Comparison of ENCODE assay signal across 1 cellular context in the genomic region with DNA sequence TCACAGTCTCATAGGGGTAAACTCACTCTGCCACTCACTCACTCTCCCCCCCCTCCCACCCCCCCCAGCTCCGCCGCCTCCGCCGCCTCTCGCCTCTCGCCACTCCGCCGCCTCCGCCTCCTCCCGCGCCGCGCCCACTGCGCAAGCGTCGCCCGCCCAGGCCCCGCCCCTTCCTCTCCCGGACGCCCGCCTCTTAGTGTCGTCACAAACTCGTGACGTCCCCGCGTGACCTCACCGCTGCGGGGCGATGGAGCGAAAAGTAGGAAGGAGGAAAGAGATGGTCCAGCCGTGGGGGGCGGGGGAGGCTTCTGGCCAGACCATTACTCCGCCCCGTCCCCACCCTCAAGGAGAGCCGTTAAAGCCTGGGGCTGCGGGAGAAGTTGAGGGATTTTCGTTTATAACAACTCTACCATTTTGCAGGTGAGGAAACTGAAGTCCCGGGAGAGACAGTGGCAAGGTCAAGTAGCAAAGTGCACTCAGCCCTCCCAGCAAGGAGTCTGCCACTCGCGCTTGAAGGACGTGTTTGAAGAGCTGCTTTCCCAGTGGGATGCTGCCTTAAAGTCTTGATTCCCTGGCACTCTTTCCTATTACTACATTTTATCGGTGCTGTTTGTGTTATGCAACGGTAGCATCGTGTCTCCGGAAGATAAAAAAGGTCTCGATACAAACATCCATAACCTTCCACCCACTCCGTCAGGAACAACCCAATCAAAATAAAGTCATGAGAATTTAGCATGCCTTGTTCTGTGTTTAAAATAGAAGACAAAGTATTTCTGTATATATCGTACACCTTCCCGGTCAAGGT.
TF ChIP-seq lines count a peak whose summit lies in the region.

A gene (minus strand): TSS at position 29 of the 805 bp plus-strand sequence. CDS start 164 bp downstream, outside the sequence.

TF ChIP-seq in K562, 482 proteins besides CTCF, POLR2A, EP300 and RAD21 (continued from another document and continues in another):
- TF ChIP-seq NCOA4 (IDR thresholded peaks at IDR 0.05; ENCODE audit: partially characterized antibody) (no peak), SOX6 (IDR thresholded peaks at IDR 0.05) (0 out of 2 replicates have a peak, but pooled peaks have one; percentile 48), EZH2 (IDR thresholded peaks at IDR 0.05; ENCODE audit: borderline replicate concordance, low read depth, low read length) (no peak), TEAD4 (IDR thresholded peaks at IDR 0.05; ENCODE audit: low read length) (0 out of 2 replicates have a peak, but pooled peaks have one; percentile 18), TEAD4 (CRISPR knock-in tag; IDR thresholded peaks at IDR 0.05; ENCODE audit: borderline replicate concordance) (no peak), ZNF324 (CRISPR knock-in tag; IDR thresholded peaks at IDR 0.05) (no peak), ATF7 (IDR thresholded peaks at IDR 0.05) (peak; percentile 95), ZBTB17 (CRISPR knock-in tag; IDR thresholded peaks at IDR 0.05) (peak; percentile 69; the same call in 1 of the 2 replicates), BHLHE40 (IDR thresholded peaks at IDR 0.05; ENCODE audit: low read length) (peak; percentile 52), POLR3A (IDR thresholded peaks at IDR 0.05; ENCODE audit: borderline replicate concordance, extremely low read depth, insufficient read depth, insufficient read length) (no peak), ZNF507 (tag; conservative IDR thresholded peaks at IDR 0.05) (no peak), BCOR (IDR thresholded peaks at IDR 0.05) (peak; percentile 22), NFATC3 (IDR thresholded peaks at IDR 0.05) (peak; percentile 77; the same call in 1 of the 2 replicates), NCOA1 (IDR thresholded peaks at IDR 0.05; ENCODE audit: low read depth) (peak; percentile 98), ZNF197 (CRISPR knock-in tag; IDR thresholded peaks at IDR 0.05; ENCODE audit: low read depth) (no peak), MYC (IDR thresholded peaks at IDR 0.05; ENCODE audit: low read depth, low read length) (peak; percentile 27; the same call in 1 of the 2 replicates), MYC (CRISPR knock-in tag; IDR thresholded peaks at IDR 0.05; ENCODE audit: borderline replicate concordance, low read depth) (peak; percentile 72; the same call in 1 of the 2 replicates), HDAC2 (IDR thresholded peaks at IDR 0.05) (peak; percentile 78), HMGN3 (IDR thresholded peaks at IDR 0.05; ENCODE audit: borderline replicate concordance, extremely low read depth, insufficient read length, low read depth, low read length) (peak; percentile 80), TEAD1 (CRISPR knock-in tag; IDR thresholded peaks at IDR 0.05) (peak in 1 of 2 experiments; percentile 72; a peak in 1 of 4 replicates), PHB (CRISPR knock-in tag; IDR thresholded peaks at IDR 0.05) (0 out of 2 replicates have a peak, but pooled peaks have one; percentile 31), RFX1 (IDR thresholded peaks at IDR 0.05) (no peak), ZNF583 (CRISPR knock-in tag; IDR thresholded peaks at IDR 0.05) (no peak), FOXA3 (CRISPR knock-in tag; conservative IDR thresholded peaks at IDR 0.05 in 1 of 2, IDR thresholded peaks at IDR 0.05 in 1 of 2) (peak in 1 of 2 experiments; percentile 65; a peak in 1 of 4 replicates), ZC3H11A (IDR thresholded peaks at IDR 0.05; ENCODE audit: low read depth, low read length) (0 out of 2 replicates have a peak, but pooled peaks have one; percentile 45), RBM17 (IDR thresholded peaks at IDR 0.05; ENCODE audit: borderline replicate concordance, low read depth, low read length) (no peak), DDX20 (tag; IDR thresholded peaks at IDR 0.05; ENCODE audit: low read depth) (no peak), MAFK (IDR thresholded peaks at IDR 0.05; ENCODE audit: low read length) (peak; percentile 40; the same call in 1 of the 2 replicates), NBN (IDR thresholded peaks at IDR 0.05; ENCODE audit: low read depth) (peak; percentile 96), STAT5B (CRISPR knock-in tag; IDR thresholded peaks at IDR 0.05) (no peak), CBFA2T3 (IDR thresholded peaks at IDR 0.05) (peak; percentile 37; the same call in 1 of the 2 replicates), CREB1 (IDR thresholded peaks at IDR 0.05) (peak; percentile 99), CREB1 (CRISPR knock-in tag; IDR thresholded peaks at IDR 0.05) (peak; percentile 99), CC2D1A (IDR thresholded peaks at IDR 0.05) (0 out of 2 replicates have a peak, but pooled peaks have one; percentile 67), CXXC5 (CRISPR knock-in tag; IDR thresholded peaks at IDR 0.05) (peak; percentile 96), KLF13 (tag; IDR thresholded peaks at IDR 0.05; ENCODE audit: borderline replicate concordance, low read depth) (peak; percentile 49; the same call in 1 of the 2 replicates), SRSF9 (IDR thresholded peaks at IDR 0.05; ENCODE audit: borderline replicate concordance, low read depth, low read length) (no peak)
- TF ChIP-seq, protein P1, sequence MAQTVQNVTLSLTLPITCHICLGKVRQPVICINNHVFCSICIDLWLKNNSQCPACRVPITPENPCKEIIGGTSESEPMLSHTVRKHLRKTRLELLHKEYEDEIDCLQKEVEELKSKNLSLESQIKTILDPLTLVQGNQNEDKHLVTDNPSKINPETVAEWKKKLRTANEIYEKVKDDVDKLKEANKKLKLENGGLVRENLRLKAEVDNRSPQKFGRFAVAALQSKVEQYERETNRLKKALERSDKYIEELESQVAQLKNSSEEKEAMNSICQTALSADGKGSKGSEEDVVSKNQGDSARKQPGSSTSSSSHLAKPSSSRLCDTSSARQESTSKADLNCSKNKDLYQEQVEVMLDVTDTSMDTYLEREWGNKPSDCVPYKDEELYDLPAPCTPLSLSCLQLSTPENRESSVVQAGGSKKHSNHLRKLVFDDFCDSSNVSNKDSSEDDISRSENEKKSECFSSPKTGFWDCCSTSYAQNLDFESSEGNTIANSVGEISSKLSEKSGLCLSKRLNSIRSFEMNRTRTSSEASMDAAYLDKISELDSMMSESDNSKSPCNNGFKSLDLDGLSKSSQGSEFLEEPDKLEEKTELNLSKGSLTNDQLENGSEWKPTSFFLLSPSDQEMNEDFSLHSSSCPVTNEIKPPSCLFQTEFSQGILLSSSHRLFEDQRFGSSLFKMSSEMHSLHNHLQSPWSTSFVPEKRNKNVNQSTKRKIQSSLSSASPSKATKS (CRISPR knock-in tag; IDR thresholded peaks at IDR 0.05) = no peak
- TF ChIP-seq, protein P2, sequence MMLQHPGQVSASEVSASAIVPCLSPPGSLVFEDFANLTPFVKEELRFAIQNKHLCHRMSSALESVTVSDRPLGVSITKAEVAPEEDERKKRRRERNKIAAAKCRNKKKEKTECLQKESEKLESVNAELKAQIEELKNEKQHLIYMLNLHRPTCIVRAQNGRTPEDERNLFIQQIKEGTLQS (IDR thresholded peaks at IDR 0.05) = peak; percentile 80
- TF ChIP-seq, protein P2 (CRISPR knock-in tag; conservative IDR thresholded peaks at IDR 0.05) = no peak
- TF ChIP-seq, protein P3, sequence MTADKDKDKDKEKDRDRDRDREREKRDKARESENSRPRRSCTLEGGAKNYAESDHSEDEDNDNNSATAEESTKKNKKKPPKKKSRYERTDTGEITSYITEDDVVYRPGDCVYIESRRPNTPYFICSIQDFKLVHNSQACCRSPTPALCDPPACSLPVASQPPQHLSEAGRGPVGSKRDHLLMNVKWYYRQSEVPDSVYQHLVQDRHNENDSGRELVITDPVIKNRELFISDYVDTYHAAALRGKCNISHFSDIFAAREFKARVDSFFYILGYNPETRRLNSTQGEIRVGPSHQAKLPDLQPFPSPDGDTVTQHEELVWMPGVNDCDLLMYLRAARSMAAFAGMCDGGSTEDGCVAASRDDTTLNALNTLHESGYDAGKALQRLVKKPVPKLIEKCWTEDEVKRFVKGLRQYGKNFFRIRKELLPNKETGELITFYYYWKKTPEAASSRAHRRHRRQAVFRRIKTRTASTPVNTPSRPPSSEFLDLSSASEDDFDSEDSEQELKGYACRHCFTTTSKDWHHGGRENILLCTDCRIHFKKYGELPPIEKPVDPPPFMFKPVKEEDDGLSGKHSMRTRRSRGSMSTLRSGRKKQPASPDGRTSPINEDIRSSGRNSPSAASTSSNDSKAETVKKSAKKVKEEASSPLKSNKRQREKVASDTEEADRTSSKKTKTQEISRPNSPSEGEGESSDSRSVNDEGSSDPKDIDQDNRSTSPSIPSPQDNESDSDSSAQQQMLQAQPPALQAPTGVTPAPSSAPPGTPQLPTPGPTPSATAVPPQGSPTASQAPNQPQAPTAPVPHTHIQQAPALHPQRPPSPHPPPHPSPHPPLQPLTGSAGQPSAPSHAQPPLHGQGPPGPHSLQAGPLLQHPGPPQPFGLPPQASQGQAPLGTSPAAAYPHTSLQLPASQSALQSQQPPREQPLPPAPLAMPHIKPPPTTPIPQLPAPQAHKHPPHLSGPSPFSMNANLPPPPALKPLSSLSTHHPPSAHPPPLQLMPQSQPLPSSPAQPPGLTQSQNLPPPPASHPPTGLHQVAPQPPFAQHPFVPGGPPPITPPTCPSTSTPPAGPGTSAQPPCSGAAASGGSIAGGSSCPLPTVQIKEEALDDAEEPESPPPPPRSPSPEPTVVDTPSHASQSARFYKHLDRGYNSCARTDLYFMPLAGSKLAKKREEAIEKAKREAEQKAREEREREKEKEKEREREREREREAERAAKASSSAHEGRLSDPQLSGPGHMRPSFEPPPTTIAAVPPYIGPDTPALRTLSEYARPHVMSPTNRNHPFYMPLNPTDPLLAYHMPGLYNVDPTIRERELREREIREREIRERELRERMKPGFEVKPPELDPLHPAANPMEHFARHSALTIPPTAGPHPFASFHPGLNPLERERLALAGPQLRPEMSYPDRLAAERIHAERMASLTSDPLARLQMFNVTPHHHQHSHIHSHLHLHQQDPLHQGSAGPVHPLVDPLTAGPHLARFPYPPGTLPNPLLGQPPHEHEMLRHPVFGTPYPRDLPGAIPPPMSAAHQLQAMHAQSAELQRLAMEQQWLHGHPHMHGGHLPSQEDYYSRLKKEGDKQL (CRISPR knock-in tag; IDR thresholded peaks at IDR 0.05; ENCODE audit: borderline replicate concordance) = peak; percentile 60; the same call in 1 of the 2 replicates
- TF ChIP-seq, protein P4, sequence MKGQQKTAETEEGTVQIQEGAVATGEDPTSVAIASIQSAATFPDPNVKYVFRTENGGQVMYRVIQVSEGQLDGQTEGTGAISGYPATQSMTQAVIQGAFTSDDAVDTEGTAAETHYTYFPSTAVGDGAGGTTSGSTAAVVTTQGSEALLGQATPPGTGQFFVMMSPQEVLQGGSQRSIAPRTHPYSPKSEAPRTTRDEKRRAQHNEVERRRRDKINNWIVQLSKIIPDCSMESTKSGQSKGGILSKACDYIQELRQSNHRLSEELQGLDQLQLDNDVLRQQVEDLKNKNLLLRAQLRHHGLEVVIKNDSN (CRISPR knock-in tag; IDR thresholded peaks at IDR 0.05) = peak; percentile 85
- TF ChIP-seq, protein P5, sequence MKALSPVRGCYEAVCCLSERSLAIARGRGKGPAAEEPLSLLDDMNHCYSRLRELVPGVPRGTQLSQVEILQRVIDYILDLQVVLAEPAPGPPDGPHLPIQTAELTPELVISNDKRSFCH (CRISPR knock-in tag; IDR thresholded peaks at IDR 0.05) = no peak
- TF ChIP-seq, protein P5 (tag; IDR thresholded peaks at IDR 0.05) = peak; percentile 51; the same call in 1 of the 2 replicates
- TF ChIP-seq, protein P6, sequence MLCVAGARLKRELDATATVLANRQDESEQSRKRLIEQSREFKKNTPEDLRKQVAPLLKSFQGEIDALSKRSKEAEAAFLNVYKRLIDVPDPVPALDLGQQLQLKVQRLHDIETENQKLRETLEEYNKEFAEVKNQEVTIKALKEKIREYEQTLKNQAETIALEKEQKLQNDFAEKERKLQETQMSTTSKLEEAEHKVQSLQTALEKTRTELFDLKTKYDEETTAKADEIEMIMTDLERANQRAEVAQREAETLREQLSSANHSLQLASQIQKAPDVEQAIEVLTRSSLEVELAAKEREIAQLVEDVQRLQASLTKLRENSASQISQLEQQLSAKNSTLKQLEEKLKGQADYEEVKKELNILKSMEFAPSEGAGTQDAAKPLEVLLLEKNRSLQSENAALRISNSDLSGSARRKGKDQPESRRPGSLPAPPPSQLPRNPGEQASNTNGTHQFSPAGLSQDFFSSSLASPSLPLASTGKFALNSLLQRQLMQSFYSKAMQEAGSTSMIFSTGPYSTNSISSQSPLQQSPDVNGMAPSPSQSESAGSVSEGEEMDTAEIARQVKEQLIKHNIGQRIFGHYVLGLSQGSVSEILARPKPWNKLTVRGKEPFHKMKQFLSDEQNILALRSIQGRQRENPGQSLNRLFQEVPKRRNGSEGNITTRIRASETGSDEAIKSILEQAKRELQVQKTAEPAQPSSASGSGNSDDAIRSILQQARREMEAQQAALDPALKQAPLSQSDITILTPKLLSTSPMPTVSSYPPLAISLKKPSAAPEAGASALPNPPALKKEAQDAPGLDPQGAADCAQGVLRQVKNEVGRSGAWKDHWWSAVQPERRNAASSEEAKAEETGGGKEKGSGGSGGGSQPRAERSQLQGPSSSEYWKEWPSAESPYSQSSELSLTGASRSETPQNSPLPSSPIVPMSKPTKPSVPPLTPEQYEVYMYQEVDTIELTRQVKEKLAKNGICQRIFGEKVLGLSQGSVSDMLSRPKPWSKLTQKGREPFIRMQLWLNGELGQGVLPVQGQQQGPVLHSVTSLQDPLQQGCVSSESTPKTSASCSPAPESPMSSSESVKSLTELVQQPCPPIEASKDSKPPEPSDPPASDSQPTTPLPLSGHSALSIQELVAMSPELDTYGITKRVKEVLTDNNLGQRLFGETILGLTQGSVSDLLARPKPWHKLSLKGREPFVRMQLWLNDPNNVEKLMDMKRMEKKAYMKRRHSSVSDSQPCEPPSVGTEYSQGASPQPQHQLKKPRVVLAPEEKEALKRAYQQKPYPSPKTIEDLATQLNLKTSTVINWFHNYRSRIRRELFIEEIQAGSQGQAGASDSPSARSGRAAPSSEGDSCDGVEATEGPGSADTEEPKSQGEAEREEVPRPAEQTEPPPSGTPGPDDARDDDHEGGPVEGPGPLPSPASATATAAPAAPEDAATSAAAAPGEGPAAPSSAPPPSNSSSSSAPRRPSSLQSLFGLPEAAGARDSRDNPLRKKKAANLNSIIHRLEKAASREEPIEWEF (CRISPR knock-in tag; IDR thresholded peaks at IDR 0.05) = 0 out of 2 replicates have a peak, but pooled peaks have one; percentile 10
- TF ChIP-seq, protein P7, sequence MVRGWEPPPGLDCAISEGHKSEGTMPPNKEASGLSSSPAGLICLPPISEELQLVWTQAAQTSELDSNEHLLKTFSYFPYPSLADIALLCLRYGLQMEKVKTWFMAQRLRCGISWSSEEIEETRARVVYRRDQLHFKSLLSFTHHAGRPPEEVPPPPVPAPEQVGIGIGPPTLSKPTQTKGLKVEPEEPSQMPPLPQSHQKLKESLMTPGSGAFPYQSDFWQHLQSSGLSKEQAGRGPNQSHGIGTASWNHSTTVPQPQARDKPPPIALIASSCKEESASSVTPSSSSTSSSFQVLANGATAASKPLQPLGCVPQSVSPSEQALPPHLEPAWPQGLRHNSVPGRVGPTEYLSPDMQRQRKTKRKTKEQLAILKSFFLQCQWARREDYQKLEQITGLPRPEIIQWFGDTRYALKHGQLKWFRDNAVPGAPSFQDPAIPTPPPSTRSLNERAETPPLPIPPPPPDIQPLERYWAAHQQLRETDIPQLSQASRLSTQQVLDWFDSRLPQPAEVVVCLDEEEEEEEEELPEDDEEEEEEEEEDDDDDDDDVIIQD (CRISPR knock-in tag; IDR thresholded peaks at IDR 0.05) = no peak
- TF ChIP-seq, protein P8, sequence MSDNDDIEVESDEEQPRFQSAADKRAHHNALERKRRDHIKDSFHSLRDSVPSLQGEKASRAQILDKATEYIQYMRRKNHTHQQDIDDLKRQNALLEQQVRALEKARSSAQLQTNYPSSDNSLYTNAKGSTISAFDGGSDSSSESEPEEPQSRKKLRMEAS (CRISPR knock-in tag; IDR thresholded peaks at IDR 0.05) = peak; percentile 59
